ENCODE assay signal across 1 cellular context in the genomic region with DNA sequence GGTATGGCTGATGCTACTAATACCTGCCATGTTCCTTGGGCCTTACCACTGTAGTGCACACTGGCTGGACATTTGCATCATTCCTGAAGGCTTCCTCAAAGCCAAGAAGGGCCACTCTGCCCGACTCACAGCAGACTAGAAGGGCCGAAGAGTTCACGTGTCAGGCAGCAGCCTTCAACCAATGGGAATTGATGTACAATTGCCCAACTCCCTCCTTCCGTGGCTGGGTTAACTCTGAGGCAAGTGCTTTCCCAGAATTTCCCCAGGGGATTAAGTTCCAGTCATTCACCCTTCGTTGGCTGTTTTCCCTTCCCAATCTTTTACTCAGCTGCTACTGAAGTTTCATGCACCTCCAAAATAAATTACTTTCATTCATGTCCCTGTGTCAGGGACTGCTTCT.
TF ChIP-seq lines count a peak whose summit lies in the region.

No MANE protein-coding gene starts in this region.

TF ChIP-seq in WTC11, 78 proteins besides CTCF, POLR2A, EP300 and RAD21 (continued from another document):
- TF ChIP-seq, protein P1, sequence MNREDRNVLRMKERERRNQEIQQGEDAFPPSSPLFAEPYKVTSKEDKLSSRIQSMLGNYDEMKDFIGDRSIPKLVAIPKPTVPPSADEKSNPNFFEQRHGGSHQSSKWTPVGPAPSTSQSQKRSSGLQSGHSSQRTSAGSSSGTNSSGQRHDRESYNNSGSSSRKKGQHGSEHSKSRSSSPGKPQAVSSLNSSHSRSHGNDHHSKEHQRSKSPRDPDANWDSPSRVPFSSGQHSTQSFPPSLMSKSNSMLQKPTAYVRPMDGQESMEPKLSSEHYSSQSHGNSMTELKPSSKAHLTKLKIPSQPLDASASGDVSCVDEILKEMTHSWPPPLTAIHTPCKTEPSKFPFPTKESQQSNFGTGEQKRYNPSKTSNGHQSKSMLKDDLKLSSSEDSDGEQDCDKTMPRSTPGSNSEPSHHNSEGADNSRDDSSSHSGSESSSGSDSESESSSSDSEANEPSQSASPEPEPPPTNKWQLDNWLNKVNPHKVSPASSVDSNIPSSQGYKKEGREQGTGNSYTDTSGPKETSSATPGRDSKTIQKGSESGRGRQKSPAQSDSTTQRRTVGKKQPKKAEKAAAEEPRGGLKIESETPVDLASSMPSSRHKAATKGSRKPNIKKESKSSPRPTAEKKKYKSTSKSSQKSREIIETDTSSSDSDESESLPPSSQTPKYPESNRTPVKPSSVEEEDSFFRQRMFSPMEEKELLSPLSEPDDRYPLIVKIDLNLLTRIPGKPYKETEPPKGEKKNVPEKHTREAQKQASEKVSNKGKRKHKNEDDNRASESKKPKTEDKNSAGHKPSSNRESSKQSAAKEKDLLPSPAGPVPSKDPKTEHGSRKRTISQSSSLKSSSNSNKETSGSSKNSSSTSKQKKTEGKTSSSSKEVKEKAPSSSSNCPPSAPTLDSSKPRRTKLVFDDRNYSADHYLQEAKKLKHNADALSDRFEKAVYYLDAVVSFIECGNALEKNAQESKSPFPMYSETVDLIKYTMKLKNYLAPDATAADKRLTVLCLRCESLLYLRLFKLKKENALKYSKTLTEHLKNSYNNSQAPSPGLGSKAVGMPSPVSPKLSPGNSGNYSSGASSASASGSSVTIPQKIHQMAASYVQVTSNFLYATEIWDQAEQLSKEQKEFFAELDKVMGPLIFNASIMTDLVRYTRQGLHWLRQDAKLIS (CRISPR knock-in tag; IDR thresholded peaks at IDR 0.05; ENCODE audit: borderline replicate concordance): no peak
- TF ChIP-seq KAT7 (CRISPR knock-in tag; IDR thresholded peaks at IDR 0.05; ENCODE audit: borderline replicate concordance): no peak
- no peak for TF ChIP-seq GABPB1 (CRISPR knock-in tag; IDR thresholded peaks at IDR 0.05)
- no peak for TF ChIP-seq ZNF671 (CRISPR knock-in tag; IDR thresholded peaks at IDR 0.05)
- TF ChIP-seq CBFB (CRISPR knock-in tag; IDR thresholded peaks at IDR 0.05; ENCODE audit: low read depth): no peak
- no peak for TF ChIP-seq SMAD3 (CRISPR knock-in tag; IDR thresholded peaks at IDR 0.05; ENCODE audit: borderline replicate concordance)
- no peak for TF ChIP-seq TEAD4 (CRISPR knock-in tag; IDR thresholded peaks at IDR 0.05)
- no peak for TF ChIP-seq IRF2 (CRISPR knock-in tag; IDR thresholded peaks at IDR 0.05; ENCODE audit: borderline replicate concordance, low read depth)
- TF ChIP-seq, protein P2, sequence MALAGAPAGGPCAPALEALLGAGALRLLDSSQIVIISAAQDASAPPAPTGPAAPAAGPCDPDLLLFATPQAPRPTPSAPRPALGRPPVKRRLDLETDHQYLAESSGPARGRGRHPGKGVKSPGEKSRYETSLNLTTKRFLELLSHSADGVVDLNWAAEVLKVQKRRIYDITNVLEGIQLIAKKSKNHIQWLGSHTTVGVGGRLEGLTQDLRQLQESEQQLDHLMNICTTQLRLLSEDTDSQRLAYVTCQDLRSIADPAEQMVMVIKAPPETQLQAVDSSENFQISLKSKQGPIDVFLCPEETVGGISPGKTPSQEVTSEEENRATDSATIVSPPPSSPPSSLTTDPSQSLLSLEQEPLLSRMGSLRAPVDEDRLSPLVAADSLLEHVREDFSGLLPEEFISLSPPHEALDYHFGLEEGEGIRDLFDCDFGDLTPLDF (CRISPR knock-in tag; IDR thresholded peaks at IDR 0.05): no peak
- TF ChIP-seq, protein P3, sequence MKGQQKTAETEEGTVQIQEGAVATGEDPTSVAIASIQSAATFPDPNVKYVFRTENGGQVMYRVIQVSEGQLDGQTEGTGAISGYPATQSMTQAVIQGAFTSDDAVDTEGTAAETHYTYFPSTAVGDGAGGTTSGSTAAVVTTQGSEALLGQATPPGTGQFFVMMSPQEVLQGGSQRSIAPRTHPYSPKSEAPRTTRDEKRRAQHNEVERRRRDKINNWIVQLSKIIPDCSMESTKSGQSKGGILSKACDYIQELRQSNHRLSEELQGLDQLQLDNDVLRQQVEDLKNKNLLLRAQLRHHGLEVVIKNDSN (CRISPR knock-in tag; IDR thresholded peaks at IDR 0.05): no peak
- no peak for TF ChIP-seq ZNF423 (CRISPR knock-in tag; IDR thresholded peaks at IDR 0.05)
- no peak for TF ChIP-seq ZNF317 (CRISPR knock-in tag; IDR thresholded peaks at IDR 0.05; ENCODE audit: borderline replicate concordance, low read depth)
- TF ChIP-seq, protein P4, sequence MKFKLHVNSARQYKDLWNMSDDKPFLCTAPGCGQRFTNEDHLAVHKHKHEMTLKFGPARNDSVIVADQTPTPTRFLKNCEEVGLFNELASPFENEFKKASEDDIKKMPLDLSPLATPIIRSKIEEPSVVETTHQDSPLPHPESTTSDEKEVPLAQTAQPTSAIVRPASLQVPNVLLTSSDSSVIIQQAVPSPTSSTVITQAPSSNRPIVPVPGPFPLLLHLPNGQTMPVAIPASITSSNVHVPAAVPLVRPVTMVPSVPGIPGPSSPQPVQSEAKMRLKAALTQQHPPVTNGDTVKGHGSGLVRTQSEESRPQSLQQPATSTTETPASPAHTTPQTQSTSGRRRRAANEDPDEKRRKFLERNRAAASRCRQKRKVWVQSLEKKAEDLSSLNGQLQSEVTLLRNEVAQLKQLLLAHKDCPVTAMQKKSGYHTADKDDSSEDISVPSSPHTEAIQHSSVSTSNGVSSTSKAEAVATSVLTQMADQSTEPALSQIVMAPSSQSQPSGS (CRISPR knock-in tag; IDR thresholded peaks at IDR 0.05; ENCODE audit: borderline replicate concordance, low read depth): no peak
